1 cellular context compared by ENCODE assay signal in genomic region chr1:196941474-196941873, GRCh38.
A peak's percentile ranks its signal among the peaks of the same experiment; 100 is the strongest.
TF ChIP-seq lines count a peak whose summit lies in the region.

No MANE protein-coding gene starts in this region.

TF ChIP-seq in liver, 16 proteins besides CTCF, POLR2A, EP300 and RAD21 (continued from another document):
- TF ChIP-seq RXRA (IDR thresholded peaks at IDR 0.05) (peak in 1 of 2 donors; percentile 6), SP1 (IDR thresholded peaks at IDR 0.05) (peak; percentile 8)
